ENCODE assay signal across 8 cellular contexts in genomic region chr3:184540777-184541681, GRCh38. TPM values are rescaled to one million over a fixed set of nuclear protein-coding genes. Genes with fewer than 3 reads are reported as not detected.
DNase-seq lines count a peak whose midpoint lies in the region; ATAC-seq and TF ChIP-seq lines count a peak whose summit lies in the region.

No MANE protein-coding gene starts in this region.

- no peaks in the 10 kb centered on the region for H3F3A ChIP-seq in PC-3 (ENCODE audit: low read length, unreplicated experiment)

- H3K27ac ChIP-seq in CD4-positive, alpha-beta T cell (ENCODE audit: low read depth, low read length), result no peak overlapping the region
- no peak overlapping the region for H3K27ac ChIP-seq in PC-3 (ENCODE audit: low read length)

- H4K20me1 ChIP-seq in PC-3 (ENCODE audit: low read length), result no peaks in the 10 kb centered on the region

- peaks cover 7% of the 10 kb centered on the region for H3K27me3 ChIP-seq in CD4-positive, alpha-beta T cell (ENCODE audit: control insufficient read depth, insufficient read depth, low read length)
- H3K27me3 ChIP-seq in PC-3 (ENCODE audit: low read length), result peaks cover 53% of the 10 kb centered on the region

- intact Hi-C loops in CD4-positive, alpha-beta T cell (cut with DNase I, micrococcal nuclease), result loop anchor here (1.0 to 10.0 kb wide), 6 partner anchors 123 to 644 kb away; no protein-coding TSS in a partner anchor
- intact Hi-C loops in PC-3 (cut with micrococcal nuclease) (loop anchor here (5.0 kb wide), 1 partner anchor 649 kb away; no protein-coding TSS in a partner anchor), sciatic nerve (cut with DNase I) (loop anchor here (10.0 kb wide), 1 partner anchor 166 kb away; the partner anchor contains the start of gene THPO)

- H3K4me1 Mint-ChIP-seq in CD4-positive, alpha-beta T cell (ENCODE audit: low read depth), result peaks cover 17% of the 10 kb centered on the region

- peak; percentile 68 to 80 (median 72) for DNase-seq in CD4-positive, alpha-beta T cell
- DNase-seq in HuH-7 (ENCODE audit: low spot score), result peak; percentile 71
- peak; percentile 89 for DNase-seq in PC-3
- peak; percentile 58 for DNase-seq in activated T-helper 1 cell treated with Interleukin-2 at 50 U/mL for 16 hours (ENCODE audit: low read depth)
- DNase-seq in glomerular visceral epithelial cell (ENCODE audit: extremely low spot score), result peak; percentile 28
- peak; percentile 79 for DNase-seq in sciatic nerve (ENCODE audit: low spot score)
- no peak for DNase-seq in AG20443 (ENCODE audit: low spot score)
- no peak for DNase-seq in retina

- no peaks in the 10 kb centered on the region for H3K9me3 Mint-ChIP-seq in CD4-positive, alpha-beta T cell

- peak; percentile 75 for ATAC-seq in CD4-positive, alpha-beta T cell (ENCODE audit: poor library complexity)
- ATAC-seq in PC-3 (peak; percentile 71), sciatic nerve (peak; percentile 21)

- BruUV-seq in PC-3 (replicated peaks; lab: Mats Ljungman, UMichigan), result no TSS peak

- POLR2A ChIA-PET in CD4-positive, alpha-beta T cell (lab: Charles Lee), result interaction anchor here (0.8 to 1.6 kb wide), 3 partner anchors 16 to 123 kb away, joined by 3 to 5 read pairs (median 4); no protein-coding TSS in a partner anchor
- POLR2A ChIA-PET in PC-3 (lab: Charles Lee; ENCODE audit: unreplicated experiment), result no interaction called here

- H3K27me3 Mint-ChIP-seq in CD4-positive, alpha-beta T cell, result peaks cover 25% of the 10 kb centered on the region

- 0 out of 2 replicates have a peak overlapping the region, but pooled peaks have one; percentile 38 for H3K4me2 ChIP-seq in PC-3 (ENCODE audit: low read length)

- H3K9ac ChIP-seq in PC-3 (ENCODE audit: low read length), result no peak overlapping the region

- H2AFZ ChIP-seq in PC-3 (ENCODE audit: low read length), result peak overlapping the region; percentile 59; the same call in 1 of the 2 replicates

- no peaks in the 10 kb centered on the region for H3K36me3 Mint-ChIP-seq in CD4-positive, alpha-beta T cell (ENCODE audit: low read depth)

- H3K4me3 Mint-ChIP-seq in CD4-positive, alpha-beta T cell, result no peak overlapping the region

- CTCF ChIA-PET in CD4-positive, alpha-beta T cell (lab: Charles Lee), result interaction anchor here (0.6 to 3.5 kb wide), 12 partner anchors 9 to 711 kb away, joined by 3 to 16 read pairs (median 4); partner anchors contain the start of gene EPHB3
- CTCF ChIA-PET in PC-3 (lab: Charles Lee), result interaction anchor here (0.6 to 1.4 kb wide), 3 partner anchors 27 to 169 kb away, joined by 3 to 13 read pairs (median 11); no protein-coding TSS in a partner anchor

- no peak overlapping the region for H3K27ac Mint-ChIP-seq in CD4-positive, alpha-beta T cell

- no peaks in the 10 kb centered on the region for H3K9me2 ChIP-seq in PC-3 (replicated peaks; ENCODE audit: low read length)

- H3K4me3 ChIP-seq in PC-3 (ENCODE audit: low read length), result no peak overlapping the region

- H3K79me2 ChIP-seq in PC-3 (ENCODE audit: low read length), result no peaks in the 10 kb centered on the region

- TF ChIP-seq CTCF in CD4-positive, alpha-beta T cell (IDR thresholded peaks at IDR 0.05), result peak; percentile 81
- TF ChIP-seq CTCF in PC-3 (conservative IDR thresholded peaks at IDR 0.05; ENCODE audit: low read depth, low read length), result peak; percentile 97

- no peaks in the 10 kb centered on the region for H3K36me3 ChIP-seq in PC-3 (ENCODE audit: low read depth, low read length)

- H3K4me1 ChIP-seq in PC-3 (ENCODE audit: insufficient read depth, low read length), result no peaks in the 10 kb centered on the region

- H3K9me3 ChIP-seq in CD4-positive, alpha-beta T cell (ENCODE audit: control insufficient read depth, low read length), result no peaks in the 10 kb centered on the region
- H3K9me3 ChIP-seq in PC-3 (ENCODE audit: low read length), result no peaks in the 10 kb centered on the region

RNA-seq across cellular contexts. Expression of gene EPHB3, which starts 20.6 kb away (rescaled TPM):
- total RNA-seq in CD4-positive, alpha-beta T cell, result under 1 TPM; 0.19 to 0.22 TPM
- 18.2 and 23.1 TPM in 2 replicates for total RNA-seq in PC-3 (2014; rRNA removed)
- 15.2 TPM for total RNA-seq in sciatic nerve

Comparison
In these comparisons a context has a peak if more than half of its experiments do, and no peak if none do; other contexts are left out.
1. ATAC-seq: peak in every context shown above with its lines; median percentile 75 in CD4-positive, alpha-beta T cell; 71 in PC-3; 21 in sciatic nerve.
2. DNase-seq: peak in CD4-positive, alpha-beta T cell (10 of 10), HuH-7 (single experiment), PC-3 (single experiment), activated T-helper 1 cell treated with Interleukin-2 at 50 U/mL for 16 hours (single experiment), glomerular visceral epithelial cell (single experiment) and sciatic nerve (single experiment); none in AG20443 (single experiment) and retina (single experiment).
3. RNA of gene EPHB3, which starts 20.6 kb away (total RNA-seq): 18.2 to 23.1 TPM in PC-3 and 15.2 TPM in sciatic nerve (single experiment); 0.19 to 0.22 TPM in CD4-positive, alpha-beta T cell; every median in the first group is over 10 times any median in the second.